1 cellular context compared by ENCODE assay signal in the genomic region with DNA sequence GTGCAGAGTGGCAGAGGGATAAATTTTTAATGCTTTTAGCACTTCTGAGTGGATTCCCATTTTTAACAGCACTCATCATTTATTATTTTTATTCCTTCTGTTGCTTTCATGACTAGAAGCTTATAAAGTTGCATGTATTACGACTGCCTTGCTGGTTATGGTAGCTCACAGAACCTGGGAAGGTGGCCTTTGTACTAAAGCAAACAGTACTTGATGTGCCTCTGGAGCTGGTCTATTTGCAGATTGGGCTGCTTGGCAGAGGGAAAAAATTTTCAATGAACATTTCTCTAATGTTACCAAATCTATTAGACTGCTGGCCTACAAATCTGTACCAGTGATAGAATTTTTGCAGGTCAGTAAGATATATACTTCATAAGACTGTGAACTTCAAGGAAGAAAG.
TF ChIP-seq lines count a peak whose summit lies in the region.

No MANE protein-coding gene starts in this region.

TF ChIP-seq in GM23338, 12 proteins besides CTCF, POLR2A, EP300 and RAD21 (continued from another document):
- TF ChIP-seq, protein P1, sequence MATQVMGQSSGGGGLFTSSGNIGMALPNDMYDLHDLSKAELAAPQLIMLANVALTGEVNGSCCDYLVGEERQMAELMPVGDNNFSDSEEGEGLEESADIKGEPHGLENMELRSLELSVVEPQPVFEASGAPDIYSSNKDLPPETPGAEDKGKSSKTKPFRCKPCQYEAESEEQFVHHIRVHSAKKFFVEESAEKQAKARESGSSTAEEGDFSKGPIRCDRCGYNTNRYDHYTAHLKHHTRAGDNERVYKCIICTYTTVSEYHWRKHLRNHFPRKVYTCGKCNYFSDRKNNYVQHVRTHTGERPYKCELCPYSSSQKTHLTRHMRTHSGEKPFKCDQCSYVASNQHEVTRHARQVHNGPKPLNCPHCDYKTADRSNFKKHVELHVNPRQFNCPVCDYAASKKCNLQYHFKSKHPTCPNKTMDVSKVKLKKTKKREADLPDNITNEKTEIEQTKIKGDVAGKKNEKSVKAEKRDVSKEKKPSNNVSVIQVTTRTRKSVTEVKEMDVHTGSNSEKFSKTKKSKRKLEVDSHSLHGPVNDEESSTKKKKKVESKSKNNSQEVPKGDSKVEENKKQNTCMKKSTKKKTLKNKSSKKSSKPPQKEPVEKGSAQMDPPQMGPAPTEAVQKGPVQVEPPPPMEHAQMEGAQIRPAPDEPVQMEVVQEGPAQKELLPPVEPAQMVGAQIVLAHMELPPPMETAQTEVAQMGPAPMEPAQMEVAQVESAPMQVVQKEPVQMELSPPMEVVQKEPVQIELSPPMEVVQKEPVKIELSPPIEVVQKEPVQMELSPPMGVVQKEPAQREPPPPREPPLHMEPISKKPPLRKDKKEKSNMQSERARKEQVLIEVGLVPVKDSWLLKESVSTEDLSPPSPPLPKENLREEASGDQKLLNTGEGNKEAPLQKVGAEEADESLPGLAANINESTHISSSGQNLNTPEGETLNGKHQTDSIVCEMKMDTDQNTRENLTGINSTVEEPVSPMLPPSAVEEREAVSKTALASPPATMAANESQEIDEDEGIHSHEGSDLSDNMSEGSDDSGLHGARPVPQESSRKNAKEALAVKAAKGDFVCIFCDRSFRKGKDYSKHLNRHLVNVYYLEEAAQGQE (IDR thresholded peaks at IDR 0.05; ENCODE audit: unreplicated experiment) = no peak
- TF ChIP-seq EZH2phosphoT487 (IDR thresholded peaks at IDR 0.05; ENCODE audit: unreplicated experiment) (no peak), STAT1 (IDR thresholded peaks at IDR 0.05; ENCODE audit: unreplicated experiment) (no peak), ZNF331 (CRISPR knock-in tag; IDR thresholded peaks at IDR 0.05; ENCODE audit: low read depth) (no peak)
- TF ChIP-seq, protein P2, sequence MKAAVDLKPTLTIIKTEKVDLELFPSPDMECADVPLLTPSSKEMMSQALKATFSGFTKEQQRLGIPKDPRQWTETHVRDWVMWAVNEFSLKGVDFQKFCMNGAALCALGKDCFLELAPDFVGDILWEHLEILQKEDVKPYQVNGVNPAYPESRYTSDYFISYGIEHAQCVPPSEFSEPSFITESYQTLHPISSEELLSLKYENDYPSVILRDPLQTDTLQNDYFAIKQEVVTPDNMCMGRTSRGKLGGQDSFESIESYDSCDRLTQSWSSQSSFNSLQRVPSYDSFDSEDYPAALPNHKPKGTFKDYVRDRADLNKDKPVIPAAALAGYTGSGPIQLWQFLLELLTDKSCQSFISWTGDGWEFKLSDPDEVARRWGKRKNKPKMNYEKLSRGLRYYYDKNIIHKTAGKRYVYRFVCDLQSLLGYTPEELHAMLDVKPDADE (IDR thresholded peaks at IDR 0.05) = no peak
